13 cellular contexts compared by ENCODE assay signal in the genomic region with DNA sequence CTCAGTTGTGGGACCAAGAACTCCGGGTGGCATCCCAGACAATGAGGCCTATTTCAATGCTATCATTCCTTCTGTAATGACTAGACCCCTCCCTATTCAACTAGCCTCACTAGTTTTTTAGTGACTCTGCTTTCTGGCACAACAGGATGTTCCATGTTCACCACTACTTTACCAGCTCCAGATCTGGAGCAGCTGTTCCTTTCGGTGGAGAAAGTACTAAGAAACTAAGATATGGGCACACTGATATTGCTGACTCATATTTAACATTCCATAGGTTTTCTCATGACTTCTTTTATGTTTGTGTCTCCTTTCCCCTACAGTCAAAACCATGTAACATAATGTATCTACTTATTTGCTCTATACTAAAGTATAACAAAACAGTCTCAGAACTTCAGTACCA. TPM values are rescaled to one million over a fixed set of nuclear protein-coding genes. Genes with fewer than 3 reads are reported as not detected.
"Had no signal": no experiment of that assay in that cellular context is flagged by ENCODE, and none has a peak within 500 bp of the region (broad histone marks: within the 10 kb centered on the region; RNA-seq: fewer than 3 reads in every experiment).

No MANE protein-coding gene starts in this region.

- H3K36me3 ChIP-seq: adrenal gland, suprapubic skin, upper lobe of right lung had no signal

- H3K4me1 ChIP-seq: adrenal gland had no signal

- H3K27ac Mint-ChIP-seq: natural killer cell treated with Interleukin-12 subunit alpha and Interleukin-12 subunit beta and Interleukin-15 and Interleukin-18, amount 100 ng/mL, for 72 hours; stimulated activated naive CD8-positive, alpha-beta T cell treated with anti-CD3 and anti-CD28 coated beads, Interleukin-15, Interleukin-2, amounts not matched to agents 100 ng/mL and 50 ng/mL, for 24 hours had no signal

- H3K27me3 ChIP-seq: adrenal gland, suprapubic skin, upper lobe of right lung had no signal

- H3K27ac ChIP-seq: adrenal gland, suprapubic skin, upper lobe of right lung had no signal

- H3K4me3 ChIP-seq: adrenal gland, suprapubic skin, upper lobe of right lung had no signal

- DNase-seq: activated CD4-positive, alpha-beta T cell treated with anti-CD3 and anti-CD28 coated beads, Interleukin-2, amount 50 U/mL, for 48 hours; activated naive CD4-positive, alpha-beta T cell treated with anti-CD3 and anti-CD28 coated beads, Interleukin-2, amount 50 U/mL, for 16 hours; activated T-cell treated with anti-CD3 and anti-CD28 coated beads, Interleukin-2, amount 50 U/mL, for 1 hour; adrenal gland; effector memory CD4-positive, alpha-beta T cell; kidney glomerular epithelial cell; posterior cingulate gyrus; T-helper 1 cell; upper lobe of right lung had no signal

- H3K4me3 Mint-ChIP-seq: central memory CD8-positive, alpha-beta T cell; natural killer cell treated with Interleukin-12 subunit alpha and Interleukin-12 subunit beta and Interleukin-15 and Interleukin-18, amount 100 ng/mL, for 72 hours; stimulated activated naive CD8-positive, alpha-beta T cell treated with anti-CD3 and anti-CD28 coated beads, Interleukin-15, Interleukin-2, amounts not matched to agents 100 ng/mL and 50 ng/mL, for 24 hours had no signal

- H3K4me1 Mint-ChIP-seq: central memory CD8-positive, alpha-beta T cell had no signal

- ATAC-seq: natural killer cell treated with Interleukin-12 subunit alpha and Interleukin-12 subunit beta and Interleukin-15 and Interleukin-18, amount 100 ng/mL, for 72 hours; upper lobe of right lung had no signal

- H3K9me3 Mint-ChIP-seq: central memory CD8-positive, alpha-beta T cell; natural killer cell treated with Interleukin-12 subunit alpha and Interleukin-12 subunit beta and Interleukin-15 and Interleukin-18, amount 100 ng/mL, for 72 hours; stimulated activated naive CD8-positive, alpha-beta T cell treated with anti-CD3 and anti-CD28 coated beads, Interleukin-15, Interleukin-2, amounts not matched to agents 100 ng/mL and 50 ng/mL, for 24 hours had no signal

- H3K36me3 Mint-ChIP-seq: natural killer cell treated with Interleukin-12 subunit alpha and Interleukin-12 subunit beta and Interleukin-15 and Interleukin-18, amount 100 ng/mL, for 72 hours had no signal

- H3K9me3 ChIP-seq: adrenal gland, suprapubic skin, upper lobe of right lung had no signal

RNA-seq across cellular contexts. Expression of a gene that starts 24.1 kb away (rescaled TPM):
- total RNA-seq: natural killer cell treated with Interleukin-12 subunit alpha and Interleukin-12 subunit beta and Interleukin-15 and Interleukin-18, amount 100 ng/mL, for 72 hours had no signal
